ENCODE assay signal across 1 cellular context in the genomic region with DNA sequence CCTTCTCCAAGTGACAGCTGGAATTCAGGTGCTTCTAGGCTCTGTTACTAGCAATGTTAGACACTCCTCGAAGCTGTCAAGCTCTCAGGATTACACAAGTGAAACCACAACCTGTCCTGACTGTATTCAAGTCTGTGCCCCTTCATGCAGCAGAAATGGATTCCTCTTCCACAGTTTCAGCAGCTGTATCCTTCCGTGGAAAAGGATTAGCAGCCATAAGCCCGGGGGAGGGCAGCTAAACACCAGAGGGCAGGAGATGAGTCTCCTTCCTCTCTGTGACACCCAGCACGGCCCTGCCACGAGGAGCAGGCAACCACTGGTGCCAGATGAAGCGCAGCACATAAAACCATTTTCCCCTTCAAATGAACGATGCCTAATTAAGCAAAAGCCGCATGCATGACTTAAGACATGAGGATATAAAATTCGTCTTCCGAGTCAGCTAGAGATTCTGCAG.
TF ChIP-seq lines count a peak whose summit lies in the region.

No MANE protein-coding gene starts in this region.

TF ChIP-seq in HepG2, 621 proteins besides CTCF, POLR2A, EP300 and RAD21 (continued from another document and continues in another):
- TF ChIP-seq ZNF687 (CRISPR knock-in tag; IDR thresholded peaks at IDR 0.05) (peak; percentile 50; the same call in 1 of the 2 replicates), ZNF329 (CRISPR knock-in tag; IDR thresholded peaks at IDR 0.05; ENCODE audit: low read depth) (no peak), MXI1 (IDR thresholded peaks at IDR 0.05; ENCODE audit: borderline replicate concordance, low read depth, low read length) (0 out of 3 replicates have a peak, but pooled peaks have one; percentile 42), TGIF2 (CRISPR knock-in tag; IDR thresholded peaks at IDR 0.05) (peak; percentile 65; the same call in 1 of the 2 replicates), ZFP36L1 (CRISPR knock-in tag; IDR thresholded peaks at IDR 0.05) (0 out of 2 replicates have a peak, but pooled peaks have one; percentile 44), SIN3A (IDR thresholded peaks at IDR 0.05; ENCODE audit: borderline replicate concordance, low read depth, low read length) (0 out of 2 replicates have a peak, but pooled peaks have one; percentile 39), TFDP2 (CRISPR knock-in tag; IDR thresholded peaks at IDR 0.05) (0 out of 2 replicates have a peak, but pooled peaks have one; percentile 26), CHD4 (IDR thresholded peaks at IDR 0.05; ENCODE audit: borderline replicate concordance, low read length) (no peak), ZNF878 (CRISPR knock-in tag; IDR thresholded peaks at IDR 0.05) (peak; percentile 45; the same call in 1 of the 2 replicates), RNF2 (conservative IDR thresholded peaks at IDR 0.05; ENCODE audit: low read depth) (peak; percentile 82), ZBTB7A (CRISPR knock-in tag; IDR thresholded peaks at IDR 0.05) (0 out of 2 replicates have a peak, but pooled peaks have one; percentile 34), STAG1 (CRISPR knock-in tag; IDR thresholded peaks at IDR 0.05) (peak; percentile 33; the same call in 1 of the 2 replicates), ZNF788 (CRISPR knock-in tag; IDR thresholded peaks at IDR 0.05; ENCODE audit: borderline replicate concordance) (peak; percentile 46; the same call in 1 of the 2 replicates), SALL1 (CRISPR knock-in tag; IDR thresholded peaks at IDR 0.05) (0 out of 2 replicates have a peak, but pooled peaks have one; percentile 13), MYPOP (CRISPR knock-in tag; IDR thresholded peaks at IDR 0.05) (0 out of 2 replicates have a peak, but pooled peaks have one; percentile 64), ZNF510 (CRISPR knock-in tag; IDR thresholded peaks at IDR 0.05; ENCODE audit: low read depth) (0 out of 2 replicates have a peak, but pooled peaks have one; percentile 23), KDM5B (CRISPR knock-in tag; IDR thresholded peaks at IDR 0.05; ENCODE audit: borderline replicate concordance) (0 out of 2 replicates have a peak, but pooled peaks have one; percentile 23), ZMAT3 (CRISPR knock-in tag; conservative IDR thresholded peaks at IDR 0.05) (0 out of 2 replicates have a peak, but pooled peaks have one; percentile 2), ZBTB20 (CRISPR knock-in tag; IDR thresholded peaks at IDR 0.05; ENCODE audit: borderline replicate concordance, low read depth) (0 out of 2 replicates have a peak, but pooled peaks have one; percentile 17), ZSCAN12 (CRISPR knock-in tag; IDR thresholded peaks at IDR 0.05) (no peak), NFATC3 (CRISPR knock-in tag; IDR thresholded peaks at IDR 0.05) (0 out of 2 replicates have a peak, but pooled peaks have one; percentile 52), USF2 (IDR thresholded peaks at IDR 0.05; ENCODE audit: low read depth, low read length) (no peak), USF2 (CRISPR knock-in tag; IDR thresholded peaks at IDR 0.05; ENCODE audit: borderline replicate concordance) (peak; percentile 6; the same call in 1 of the 2 replicates), SAP130 (CRISPR knock-in tag; IDR thresholded peaks at IDR 0.05; ENCODE audit: low read depth) (peak; percentile 24; the same call in 1 of the 2 replicates)
- TF ChIP-seq, protein P1, sequence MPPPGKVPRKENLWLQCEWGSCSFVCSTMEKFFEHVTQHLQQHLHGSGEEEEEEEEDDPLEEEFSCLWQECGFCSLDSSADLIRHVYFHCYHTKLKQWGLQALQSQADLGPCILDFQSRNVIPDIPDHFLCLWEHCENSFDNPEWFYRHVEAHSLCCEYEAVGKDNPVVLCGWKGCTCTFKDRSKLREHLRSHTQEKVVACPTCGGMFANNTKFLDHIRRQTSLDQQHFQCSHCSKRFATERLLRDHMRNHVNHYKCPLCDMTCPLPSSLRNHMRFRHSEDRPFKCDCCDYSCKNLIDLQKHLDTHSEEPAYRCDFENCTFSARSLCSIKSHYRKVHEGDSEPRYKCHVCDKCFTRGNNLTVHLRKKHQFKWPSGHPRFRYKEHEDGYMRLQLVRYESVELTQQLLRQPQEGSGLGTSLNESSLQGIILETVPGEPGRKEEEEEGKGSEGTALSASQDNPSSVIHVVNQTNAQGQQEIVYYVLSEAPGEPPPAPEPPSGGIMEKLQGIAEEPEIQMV (CRISPR knock-in tag; IDR thresholded peaks at IDR 0.05; ENCODE audit: low read depth): 0 out of 2 replicates have a peak, but pooled peaks have one; percentile 35
- TF ChIP-seq, protein P2, sequence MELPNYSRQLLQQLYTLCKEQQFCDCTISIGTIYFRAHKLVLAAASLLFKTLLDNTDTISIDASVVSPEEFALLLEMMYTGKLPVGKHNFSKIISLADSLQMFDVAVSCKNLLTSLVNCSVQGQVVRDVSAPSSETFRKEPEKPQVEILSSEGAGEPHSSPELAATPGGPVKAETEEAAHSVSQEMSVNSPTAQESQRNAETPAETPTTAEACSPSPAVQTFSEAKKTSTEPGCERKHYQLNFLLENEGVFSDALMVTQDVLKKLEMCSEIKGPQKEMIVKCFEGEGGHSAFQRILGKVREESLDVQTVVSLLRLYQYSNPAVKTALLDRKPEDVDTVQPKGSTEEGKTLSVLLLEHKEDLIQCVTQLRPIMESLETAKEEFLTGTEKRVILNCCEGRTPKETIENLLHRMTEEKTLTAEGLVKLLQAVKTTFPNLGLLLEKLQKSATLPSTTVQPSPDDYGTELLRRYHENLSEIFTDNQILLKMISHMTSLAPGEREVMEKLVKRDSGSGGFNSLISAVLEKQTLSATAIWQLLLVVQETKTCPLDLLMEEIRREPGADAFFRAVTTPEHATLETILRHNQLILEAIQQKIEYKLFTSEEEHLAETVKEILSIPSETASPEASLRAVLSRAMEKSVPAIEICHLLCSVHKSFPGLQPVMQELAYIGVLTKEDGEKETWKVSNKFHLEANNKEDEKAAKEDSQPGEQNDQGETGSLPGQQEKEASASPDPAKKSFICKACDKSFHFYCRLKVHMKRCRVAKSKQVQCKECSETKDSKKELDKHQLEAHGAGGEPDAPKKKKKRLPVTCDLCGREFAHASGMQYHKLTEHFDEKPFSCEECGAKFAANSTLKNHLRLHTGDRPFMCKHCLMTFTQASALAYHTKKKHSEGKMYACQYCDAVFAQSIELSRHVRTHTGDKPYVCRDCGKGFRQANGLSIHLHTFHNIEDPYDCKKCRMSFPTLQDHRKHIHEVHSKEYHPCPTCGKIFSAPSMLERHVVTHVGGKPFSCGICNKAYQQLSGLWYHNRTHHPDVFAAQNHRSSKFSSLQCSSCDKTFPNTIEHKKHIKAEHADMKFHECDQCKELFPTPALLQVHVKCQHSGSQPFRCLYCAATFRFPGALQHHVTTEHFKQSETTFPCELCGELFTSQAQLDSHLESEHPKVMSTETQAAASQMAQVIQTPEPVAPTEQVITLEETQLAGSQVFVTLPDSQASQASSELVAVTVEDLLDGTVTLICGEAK (IDR thresholded peaks at IDR 0.05): no peak
- TF ChIP-seq, protein P2 (CRISPR knock-in tag; IDR thresholded peaks at IDR 0.05): peak; percentile 34; the same call in 1 of the 2 replicates
- TF ChIP-seq, protein P3, sequence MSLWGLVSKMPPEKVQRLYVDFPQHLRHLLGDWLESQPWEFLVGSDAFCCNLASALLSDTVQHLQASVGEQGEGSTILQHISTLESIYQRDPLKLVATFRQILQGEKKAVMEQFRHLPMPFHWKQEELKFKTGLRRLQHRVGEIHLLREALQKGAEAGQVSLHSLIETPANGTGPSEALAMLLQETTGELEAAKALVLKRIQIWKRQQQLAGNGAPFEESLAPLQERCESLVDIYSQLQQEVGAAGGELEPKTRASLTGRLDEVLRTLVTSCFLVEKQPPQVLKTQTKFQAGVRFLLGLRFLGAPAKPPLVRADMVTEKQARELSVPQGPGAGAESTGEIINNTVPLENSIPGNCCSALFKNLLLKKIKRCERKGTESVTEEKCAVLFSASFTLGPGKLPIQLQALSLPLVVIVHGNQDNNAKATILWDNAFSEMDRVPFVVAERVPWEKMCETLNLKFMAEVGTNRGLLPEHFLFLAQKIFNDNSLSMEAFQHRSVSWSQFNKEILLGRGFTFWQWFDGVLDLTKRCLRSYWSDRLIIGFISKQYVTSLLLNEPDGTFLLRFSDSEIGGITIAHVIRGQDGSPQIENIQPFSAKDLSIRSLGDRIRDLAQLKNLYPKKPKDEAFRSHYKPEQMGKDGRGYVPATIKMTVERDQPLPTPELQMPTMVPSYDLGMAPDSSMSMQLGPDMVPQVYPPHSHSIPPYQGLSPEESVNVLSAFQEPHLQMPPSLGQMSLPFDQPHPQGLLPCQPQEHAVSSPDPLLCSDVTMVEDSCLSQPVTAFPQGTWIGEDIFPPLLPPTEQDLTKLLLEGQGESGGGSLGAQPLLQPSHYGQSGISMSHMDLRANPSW (CRISPR knock-in tag; IDR thresholded peaks at IDR 0.05; ENCODE audit: borderline replicate concordance): no peak
